In genomic region chr1:109926662-109927300, GRCh38 we compare ENCODE assay signal across 12 cellular contexts. TPM values are rescaled to one million over a fixed set of nuclear protein-coding genes. Genes with fewer than 3 reads are reported as not detected.
A peak's percentile ranks its signal among the peaks of the same experiment; 100 is the strongest.
DNase-seq lines count a peak whose midpoint lies in the region; ATAC-seq and TF ChIP-seq lines count a peak whose summit lies in the region.
"Had no signal": no experiment of that assay in that cellular context is flagged by ENCODE, and none has a peak within 500 bp of the region (broad histone marks: within the 10 kb centered on the region; RNA-seq: fewer than 3 reads in every experiment).

No MANE protein-coding gene starts in this region.

- peak overlapping the region; percentile 65 for H3K27ac ChIP-seq in right cardiac atrium (ENCODE audit: low read length)
- peak overlapping the region; percentile 56 to 93 for H3K27ac ChIP-seq in coronary artery

- 73% methylated on average over 2 of the region's 2 CpGs for WGBS in right cardiac atrium

- intact Hi-C loops in right cardiac atrium (cut with DNase I), result loop anchor here in 1 of 4 donors (5.0 kb wide), 1 partner anchor 51 kb away; no protein-coding TSS in a partner anchor
- intact Hi-C loops in cardiac septum (cut with DNase I), result loop anchor here (5.0 kb wide), 1 partner anchor 56 kb away; the partner anchor contains the start of gene AHCYL1

- no peak for TF ChIP-seq CTCF in coronary artery (IDR thresholded peaks at IDR 0.05)

- no peaks in the 10 kb centered on the region for H3K27me3 ChIP-seq in right cardiac atrium (ENCODE audit: control insufficient read depth, insufficient read depth)

- ATAC-seq in right cardiac atrium (no peak), GM19452 (IDR thresholded peaks at IDR 0.05; ENCODE audit: unreplicated experiment) (no peak), HG03159 (IDR thresholded peaks at IDR 0.05; ENCODE audit: unreplicated experiment) (no peak)

- no peak overlapping the region for H3K4me3 ChIP-seq in right cardiac atrium (ENCODE audit: low read length)
- H3K4me3 ChIP-seq in coronary artery, result peak overlapping the region; percentile 23

- H3K4me1 ChIP-seq in right cardiac atrium (ENCODE audit: control insufficient read depth, insufficient read depth, low read length), result peaks cover 27% of the 10 kb centered on the region

- DNase-seq in right cardiac atrium (no peak), cardiac septum (ENCODE audit: low spot score) (no peak), coronary artery (ENCODE audit: low spot score) (peak; percentile 79), non-pigmented ciliary epithelial cell (ENCODE audit: low read depth) (peak; percentile 59), putamen (ENCODE audit: low spot score) (no peak), NCI-H774 (lab: John Stamatoyannopoulos, UW) (no peak)
- DNase-seq: activated naive CD4-positive, alpha-beta T cell treated with anti-CD3 and anti-CD28 coated beads, Interleukin-2, amount 50 U/mL, for 16 hours; AML-193; NCI-H2081 treated with DMSO at 0.1 percent for 48 hours; RPMI8226 had no signal

- no peaks in the 10 kb centered on the region for H3K9me3 ChIP-seq in right cardiac atrium (ENCODE audit: control insufficient read depth, low read length)

RNA-seq across cellular contexts. Expression of gene CSF1, which starts 16.1 kb away (rescaled TPM):
- total RNA-seq in right cardiac atrium, result 10 to 100 TPM; 13.9 to 22.6 (median 19.4) TPM
- polyA plus RNA-seq in right cardiac atrium, result 13.5 TPM
- total RNA-seq in cardiac septum, result 16.7 TPM

RNA-seq across cellular contexts. Expression of gene AHCYL1, which starts 57.8 kb away (rescaled TPM):
- total RNA-seq in right cardiac atrium, result 10 to 100 TPM; 37.4 to 49.6 (median 43.8) TPM
- polyA plus RNA-seq in right cardiac atrium, result 27.7 TPM
- 53.6 TPM for total RNA-seq in cardiac septum

Comparison
In these comparisons a context has a peak if more than half of its experiments do, and no peak if none do; other contexts are left out.
1. DNase-seq: peak in coronary artery (single experiment) and non-pigmented ciliary epithelial cell (single experiment); none in right cardiac atrium (0 of 3), cardiac septum (single experiment), putamen (single experiment) and NCI-H774 (single experiment).